In the genomic region with DNA sequence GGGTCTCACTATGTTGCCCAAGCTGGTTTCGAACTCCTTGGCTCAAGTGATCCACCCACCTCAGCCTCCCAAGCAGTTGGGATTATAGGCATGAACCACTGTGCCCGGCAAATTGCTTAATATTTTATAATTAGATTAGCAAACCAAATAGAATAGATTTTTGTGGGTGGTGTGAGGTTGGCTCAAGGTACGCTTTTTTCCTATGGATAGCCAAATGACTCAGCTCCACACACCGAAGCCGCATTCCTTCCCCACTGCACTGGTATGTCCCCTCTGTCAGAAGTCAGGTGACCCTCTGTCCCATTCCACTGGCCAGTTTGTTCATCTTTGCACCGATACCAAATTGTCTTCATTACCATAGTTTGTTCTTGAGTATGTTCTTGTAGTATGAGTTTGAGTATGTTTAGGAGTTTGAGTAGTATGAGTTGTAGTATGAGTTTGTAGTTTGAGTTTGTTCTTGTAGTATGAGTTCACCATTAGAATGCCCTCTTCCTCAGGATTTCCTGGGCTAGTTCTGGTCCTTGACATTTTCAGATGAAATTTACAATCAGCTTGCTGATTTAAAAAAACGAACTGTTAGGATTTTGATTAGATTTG, we compare ENCODE assay signal across 19 cellular contexts. TPM values are rescaled to one million over a fixed set of nuclear protein-coding genes. Genes with fewer than 3 reads are reported as not detected.
DNase-seq lines count a peak whose midpoint lies in the region; ATAC-seq, FAIRE-seq and TF ChIP-seq lines count a peak whose summit lies in the region.
"Had no signal": no experiment of that assay in that cellular context is flagged by ENCODE, and none has a peak within 500 bp of the region (broad histone marks: within the 10 kb centered on the region; RNA-seq: fewer than 3 reads in every experiment).

No MANE protein-coding gene starts in this region.

- H3K27me3 Mint-ChIP-seq in activated T-cell treated with anti-CD3 and anti-CD28 coated beads, Interleukin-2, amount 50 U/mL, for 24 hours: no peaks in the 10 kb centered on the region
- H3K27me3 Mint-ChIP-seq: naive thymus-derived CD4-positive, alpha-beta T cell had no signal

- peaks cover 12% of the 10 kb centered on the region for H3K4me1 ChIP-seq in keratinocyte (ENCODE audit: control insufficient read depth, extremely low read depth, insufficient read depth, low read length)

- H3K9ac ChIP-seq in keratinocyte (ENCODE audit: control insufficient read depth, extremely low read depth, insufficient read depth, low read length): no peak overlapping the region
- H3K9ac ChIP-seq: KMS-11 had no signal

- TF ChIP-seq CTCF in brain microvascular endothelial cell (IDR thresholded peaks at IDR 0.05; ENCODE audit: low read depth, low read length, missing control alignments) (no peak), keratinocyte (optimal IDR thresholded peaks at IDR 0.05 in 1 of 3, IDR thresholded peaks at IDR 0.05 in 1 of 3, conservative IDR thresholded peaks at IDR 0.05 in 1 of 3; ENCODE audit: extremely low read depth in 1 of 3, insufficient read depth in 2 of 3, low read length in 3 of 3) (no peak)

- H3K4me3 ChIP-seq in brain microvascular endothelial cell (ENCODE audit: low read depth, low read length) (no peak overlapping the region), keratinocyte (ENCODE audit: control insufficient read depth in 2 of 3, extremely low read depth in 1 of 3, insufficient read depth in 2 of 3, low read depth in 1 of 3, low read length in 3 of 3) (no peak overlapping the region)
- H3K4me3 ChIP-seq: thyroid gland had no signal

- DNase-seq in A172 (ENCODE audit: low spot score) (peak; percentile 57), HTR-8/SVneo (ENCODE audit: insufficient read length, low spot score) (peak; percentile 29), brain microvascular endothelial cell (peak; percentile 48), keratinocyte (ENCODE audit: low read depth, low spot score) (no peak), NCI-H2196 treated with DMSO at 0.1 percent for 48 hours (lab: John Stamatoyannopoulos, UW; ENCODE audit: unreplicated experiment) (no peak), SIG-M5 treated with dmso at 0.1 percent for 504 hours (lab: John Stamatoyannopoulos, UW; ENCODE audit: unreplicated experiment) (no peak)
- DNase-seq in activated T-cell treated with anti-CD3 and anti-CD28 coated beads, Interleukin-2, amount 50 U/mL, for 24 hours: no peak
- DNase-seq: 8988T; activated CD4-positive, alpha-beta T cell treated with anti-CD3 and anti-CD28 coated beads, Interleukin-2, amount 50 U/mL, for 1 hour; cerebellar nuclear complex; foreskin melanocyte; kidney; naive thymus-derived CD4-positive, alpha-beta T cell; NCI-H2081; small intestine; thyroid gland had no signal

- no peaks in the 10 kb centered on the region for H3K36me3 Mint-ChIP-seq in activated T-cell treated with anti-CD3 and anti-CD28 coated beads, Interleukin-2, amount 50 U/mL, for 24 hours (ENCODE audit: low read depth)

- FAIRE-seq in HTR-8/SVneo (lab: Jason Lieb, UNC): no peak
- FAIRE-seq in keratinocyte (lab: Jason Lieb, UNC): no peak
- FAIRE-seq: G401.6, kidney, small intestine had no signal

- H3K27ac ChIP-seq in brain microvascular endothelial cell: no peak overlapping the region
- H3K27ac ChIP-seq in keratinocyte (ENCODE audit: control insufficient read depth, insufficient read depth, low read length): no peak overlapping the region
- H3K27ac ChIP-seq: KMS-11, thyroid gland had no signal

- no peak overlapping the region for H3K4me3 Mint-ChIP-seq in activated T-cell treated with anti-CD3 and anti-CD28 coated beads, Interleukin-2, amount 50 U/mL, for 24 hours
- H3K4me3 Mint-ChIP-seq: naive thymus-derived CD4-positive, alpha-beta T cell had no signal

- H3K27ac Mint-ChIP-seq in activated T-cell treated with anti-CD3 and anti-CD28 coated beads, Interleukin-2, amount 50 U/mL, for 24 hours: no peak overlapping the region

- peaks cover 8% of the 10 kb centered on the region for H3K4me1 Mint-ChIP-seq in activated T-cell treated with anti-CD3 and anti-CD28 coated beads, Interleukin-2, amount 50 U/mL, for 24 hours (ENCODE audit: low read depth)

- H3K9me3 ChIP-seq in keratinocyte (ENCODE audit: control insufficient read depth, low read depth, low read length): no peaks in the 10 kb centered on the region
- H3K9me3 ChIP-seq: thyroid gland had no signal

- no peak overlapping the region for H3K4me2 ChIP-seq in keratinocyte (ENCODE audit: control insufficient read depth, extremely low read depth, insufficient read depth, low read depth, low read length)
- H3K4me2 ChIP-seq: KMS-11 had no signal

- no peak for ATAC-seq in HG02588 (IDR thresholded peaks at IDR 0.05; ENCODE audit: unreplicated experiment)
- ATAC-seq: naive thymus-derived CD4-positive, alpha-beta T cell had no signal

- H3K9me3 Mint-ChIP-seq in activated T-cell treated with anti-CD3 and anti-CD28 coated beads, Interleukin-2, amount 50 U/mL, for 24 hours: no peaks in the 10 kb centered on the region

- H2AFZ ChIP-seq in keratinocyte (ENCODE audit: control insufficient read depth, low read length): peak overlapping the region; percentile 28

- no peaks in the 10 kb centered on the region for H3K9me1 ChIP-seq in keratinocyte (ENCODE audit: control insufficient read depth, extremely low read depth, insufficient read depth, low read length)

- no peaks in the 10 kb centered on the region for H3K79me2 ChIP-seq in keratinocyte (ENCODE audit: control insufficient read depth, insufficient read depth, low read length)

- dilution Hi-C loops in keratinocyte (cut with MboI; ENCODE audit: extremely low pct_ligation_motif_present, low sequenced_read_pairs): no loop called here

- H4K20me1 ChIP-seq in keratinocyte (ENCODE audit: control insufficient read depth, extremely low read depth, insufficient read depth, low read length): no peaks in the 10 kb centered on the region

- H3K27me3 ChIP-seq in brain microvascular endothelial cell (replicated peaks) (no peaks in the 10 kb centered on the region), keratinocyte (ENCODE audit: control insufficient read depth, extremely low read depth, insufficient read depth, low read length) (no peaks in the 10 kb centered on the region)
- H3K27me3 ChIP-seq: thyroid gland had no signal

- H3K36me3 ChIP-seq in brain microvascular endothelial cell (replicated peaks): no peaks in the 10 kb centered on the region
- H3K36me3 ChIP-seq in keratinocyte (ENCODE audit: control insufficient read depth in 2 of 2, extremely low read depth in 1 of 2, insufficient read depth in 2 of 2, low read length in 2 of 2): no peaks in the 10 kb centered on the region
- H3K36me3 ChIP-seq: thyroid gland had no signal

- in situ Hi-C loops in brain microvascular endothelial cell (cut with HindIII; ENCODE audit: low pct_ligation_motif_present, low sequenced_read_pairs): no loop called here

RNA-seq across cellular contexts. Expression of a gene that starts 19.4 kb away (rescaled TPM):
- total RNA-seq in A172 (2014; rRNA removed; shearing (Covaris generic)): 1.1 and 2.6 TPM in 2 replicates
- 0.01 to 0.10 TPM (median 0.03 TPM) in 3 replicates for polyA plus RNA-seq in keratinocyte
- polyA plus RNA-seq in keratinocyte (2011; ENCODE audit: low read depth): not detected
- 0.02 and 0.04 TPM in 2 replicates for polyA plus RNA-seq in keratinocyte (2011; cell fraction: cytosol; rRNA removed)
- 0.31 and 0.34 TPM in 2 replicates for polyA plus RNA-seq in keratinocyte (2011; cell fraction: nucleus; rRNA removed)
- polyA plus RNA-seq in keratinocyte (2012; ENCODE audit: low replicate concordance): 0.14 TPM in 1 of 2 replicates, not detected in the other
- polyA minus RNA-seq in keratinocyte: 0.16 to 0.40 TPM in 2 of 3 replicates, not detected in the other
- not detected for polyA minus RNA-seq in keratinocyte (2011; cell fraction: cytosol; rRNA and poly(A)+ RNA removed)
- 0.74 and 1.0 TPM in 2 replicates for polyA minus RNA-seq in keratinocyte (2011; cell fraction: nucleus; rRNA and poly(A)+ RNA removed)

RNA-seq across cellular contexts. Expression of a gene that starts 44.2 kb away (rescaled TPM):
- not detected in 2 replicates for total RNA-seq in A172 (2014; rRNA removed; shearing (Covaris generic))
- not detected in 3 replicates for polyA plus RNA-seq in keratinocyte
- polyA plus RNA-seq in keratinocyte (2011; ENCODE audit: low read depth): not detected
- not detected in 2 replicates for polyA plus RNA-seq in keratinocyte (2011; cell fraction: cytosol; rRNA removed)
- polyA plus RNA-seq in keratinocyte (2011; cell fraction: nucleus; rRNA removed): not detected in 2 replicates
- not detected in 2 replicates for polyA plus RNA-seq in keratinocyte (2012; ENCODE audit: low replicate concordance)
- not detected in 3 replicates for polyA minus RNA-seq in keratinocyte
- polyA minus RNA-seq in keratinocyte (2011; cell fraction: cytosol; rRNA and poly(A)+ RNA removed): not detected
- not detected in 2 replicates for polyA minus RNA-seq in keratinocyte (2011; cell fraction: nucleus; rRNA and poly(A)+ RNA removed)
- polyA plus RNA-seq: naive thymus-derived CD4-positive, alpha-beta T cell had no signal

Comparison
In these comparisons a context has a peak if more than half of its experiments do, and no peak if none do; other contexts are left out.
1. DNase-seq: peak in A172 (single experiment), HTR-8/SVneo (single experiment) and brain microvascular endothelial cell (single experiment); none in keratinocyte (single experiment), activated T-cell treated with anti-CD3 and anti-CD28 coated beads, Interleukin-2, amount 50 U/mL, for 24 hours (single experiment), NCI-H2196 treated with DMSO at 0.1 percent for 48 hours (single experiment) and SIG-M5 treated with dmso at 0.1 percent for 504 hours (single experiment).